20 cellular contexts compared by ENCODE assay signal in the genomic region with DNA sequence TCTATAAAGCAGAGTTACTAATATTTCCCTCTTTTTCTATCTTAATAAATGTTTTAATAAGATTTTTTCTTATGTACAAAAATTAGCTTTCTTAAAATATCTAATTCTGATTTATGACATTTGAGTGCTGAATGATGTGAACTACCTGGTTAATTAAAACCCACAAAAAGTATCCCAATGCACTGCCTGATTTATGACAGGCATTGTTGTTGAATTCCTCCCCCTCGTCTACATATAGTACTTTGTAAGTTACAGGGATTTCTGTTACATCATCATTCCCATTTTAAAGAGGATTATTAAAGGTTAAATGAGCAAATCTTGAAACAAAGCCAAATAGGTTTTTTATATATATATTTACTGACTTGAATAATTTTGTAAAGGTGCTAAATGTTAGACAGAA.
DNase-seq lines count a peak whose midpoint lies in the region; ATAC-seq, FAIRE-seq and TF ChIP-seq lines count a peak whose summit lies in the region.
"Had no signal": no experiment of that assay in that cellular context is flagged by ENCODE, and none has a peak within 500 bp of the region (broad histone marks: within the 10 kb centered on the region; RNA-seq: fewer than 3 reads in every experiment).

No MANE protein-coding gene starts in this region.

- no peak overlapping the region for H3K4me3 Mint-ChIP-seq in CD4-positive, CD25-positive, alpha-beta regulatory T cell
- no peak overlapping the region for H3K4me3 Mint-ChIP-seq in T-helper 17 cell
- H3K4me3 Mint-ChIP-seq: CD8-positive, alpha-beta T cell; HFFc6 had no signal

- H3K27ac ChIP-seq in CD4-positive, CD25-positive, alpha-beta regulatory T cell (ENCODE audit: insufficient read depth, low read length, poor library complexity, severe bottlenecking), result no peak overlapping the region
- H3K27ac ChIP-seq in SJCRH30, result no peak overlapping the region

- no peaks in the 10 kb centered on the region for H3K36me3 Mint-ChIP-seq in CD4-positive, CD25-positive, alpha-beta regulatory T cell
- no peaks in the 10 kb centered on the region for H3K36me3 Mint-ChIP-seq in T-helper 17 cell (ENCODE audit: low read depth)

- peak; percentile 20 for FAIRE-seq in H54 (lab: Jason Lieb, UNC)
- FAIRE-seq: G401.6, GM12892, GM19239 had no signal

- no peaks in the 10 kb centered on the region for H3K27me3 ChIP-seq in CD4-positive, CD25-positive, alpha-beta regulatory T cell (ENCODE audit: control insufficient read depth, insufficient read depth, low read length)
- H3K27me3 ChIP-seq in SJCRH30, result no peaks in the 10 kb centered on the region

- peaks cover 3% of the 10 kb centered on the region for H3K36me3 ChIP-seq in CD4-positive, CD25-positive, alpha-beta regulatory T cell (ENCODE audit: control insufficient read depth, insufficient read depth, low read length)
- peaks cover 5% of the 10 kb centered on the region; the same call in 1 of the 2 replicates for H3K36me3 ChIP-seq in SJCRH30

- H3K27me3 Mint-ChIP-seq in CD4-positive, CD25-positive, alpha-beta regulatory T cell, result no peaks in the 10 kb centered on the region
- no peaks in the 10 kb centered on the region for H3K27me3 Mint-ChIP-seq in T-helper 17 cell

- no peak for ATAC-seq in CD4-positive, CD25-positive, alpha-beta regulatory T cell (ENCODE audit: low read depth in 2 of 2)
- ATAC-seq in T-helper 17 cell, result no peak
- ATAC-seq in GM21786 (IDR thresholded peaks at IDR 0.05; ENCODE audit: unreplicated experiment), result no peak
- no peak for ATAC-seq in GM19351 (IDR thresholded peaks at IDR 0.05; ENCODE audit: unreplicated experiment)
- ATAC-seq: CD8-positive, alpha-beta T cell had no signal

- DNase-seq in CD4-positive, CD25-positive, alpha-beta regulatory T cell, result no peak
- DNase-seq in H54 (ENCODE audit: insufficient read length, low spot score), result no peak
- no peak for DNase-seq in T-helper 17 cell
- peak; percentile 60 for DNase-seq in left kidney (ENCODE audit: low read depth, low spot score)
- DNase-seq in SJCRH30, result no peak
- no peak for DNase-seq in medulla oblongata (ENCODE audit: extremely low spot score)
- DNase-seq: C1 segment of cervical spinal cord; Caco-2; CD8-positive, alpha-beta T cell; DMS153; DND-41; GOT3; H7; HCEC 1CT; HFFc6 had no signal

- H3K4me1 Mint-ChIP-seq in CD4-positive, CD25-positive, alpha-beta regulatory T cell, result peaks cover 52 to 82% (median 68%) of the 10 kb centered on the region in 4 donors
- peaks cover 51% of the 10 kb centered on the region for H3K4me1 Mint-ChIP-seq in T-helper 17 cell

- no peak for TF ChIP-seq POLR2A in H54 (IDR thresholded peaks at IDR 0.05; ENCODE audit: low read depth, low read length)

- peaks cover 31% of the 10 kb centered on the region for H3K4me1 ChIP-seq in CD4-positive, CD25-positive, alpha-beta regulatory T cell (ENCODE audit: control insufficient read depth, insufficient read depth, low read length, poor library complexity, severe bottlenecking)
- no peaks in the 10 kb centered on the region for H3K4me1 ChIP-seq in SJCRH30

- H3K9me3 Mint-ChIP-seq in CD4-positive, CD25-positive, alpha-beta regulatory T cell, result no peaks in the 10 kb centered on the region
- H3K9me3 Mint-ChIP-seq: CD8-positive, alpha-beta T cell; HFFc6 had no signal

- H3K4me3 ChIP-seq in CD4-positive, CD25-positive, alpha-beta regulatory T cell (ENCODE audit: low read depth, low read length), result no peak overlapping the region
- H3K4me3 ChIP-seq in SJCRH30, result no peak overlapping the region

- H3K9me3 ChIP-seq in CD4-positive, CD25-positive, alpha-beta regulatory T cell (ENCODE audit: control insufficient read depth in 2 of 2, low read length in 2 of 2), result no peaks in the 10 kb centered on the region
- H3K9me3 ChIP-seq in T-helper 17 cell (ENCODE audit: control insufficient read depth, low read length, poor library complexity, severe bottlenecking), result no peaks in the 10 kb centered on the region
- no peaks in the 10 kb centered on the region for H3K9me3 ChIP-seq in SJCRH30 (replicated peaks)
- H3K9me3 ChIP-seq: Caco-2 had no signal

- H3K27ac Mint-ChIP-seq in CD4-positive, CD25-positive, alpha-beta regulatory T cell, result peak overlapping the region in 2 of 3 donors; percentile 38 to 93
- H3K27ac Mint-ChIP-seq in T-helper 17 cell, result peak overlapping the region; percentile 93
- H3K27ac Mint-ChIP-seq: CD8-positive, alpha-beta T cell; HFFc6 had no signal
